8 cellular contexts compared by ENCODE assay signal in the genomic region with DNA sequence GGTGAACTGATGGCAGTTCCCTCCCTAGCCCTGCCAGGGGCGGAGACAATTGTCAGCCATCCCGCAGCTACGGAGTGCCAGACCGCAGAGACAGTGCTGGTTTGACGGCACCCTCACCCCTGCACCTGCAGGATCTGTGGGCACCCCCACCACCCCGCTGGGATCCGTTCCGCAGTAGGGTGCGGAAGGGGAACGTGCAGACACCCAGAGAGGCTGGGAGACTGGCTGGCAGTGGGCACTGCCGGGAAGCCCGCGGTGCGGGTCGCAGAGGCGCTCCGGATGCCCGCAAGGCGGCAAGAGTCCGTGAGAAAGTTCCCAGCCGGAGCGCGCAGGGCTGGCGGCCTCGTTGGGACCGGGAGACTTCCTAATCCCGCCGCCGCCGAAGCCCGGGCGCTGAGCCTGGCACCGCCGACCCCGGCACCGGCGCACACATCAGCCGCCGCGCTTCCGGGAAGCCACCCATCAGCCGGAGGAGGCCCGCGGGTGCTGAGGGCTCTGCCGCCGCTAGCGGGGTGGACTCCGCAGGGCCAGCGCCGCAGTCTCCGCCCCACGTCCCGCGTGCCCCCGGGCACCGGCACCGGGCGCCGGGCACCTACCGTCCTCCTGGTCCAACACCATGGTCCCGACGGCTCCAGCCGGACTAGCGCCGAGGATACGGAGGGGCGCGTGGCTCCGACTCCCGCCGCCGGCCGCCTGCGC. TPM values are rescaled to one million over a fixed set of nuclear protein-coding genes. Genes with fewer than 3 reads are reported as not detected.
DNase-seq lines count a peak whose midpoint lies in the region; ATAC-seq and TF ChIP-seq lines count a peak whose summit lies in the region.

No MANE protein-coding gene starts in this region.

- no peaks in the 10 kb centered on the region for H3K9me3 ChIP-seq in SK-N-SH

- TF ChIP-seq CTCF in SK-N-SH (IDR thresholded peaks at IDR 0.05): no peak
- no peak for TF ChIP-seq CTCF in foreskin keratinocyte (conservative IDR thresholded peaks at IDR 0.05)

- CTCF ChIA-PET in SK-N-SH (lab: Yijun Ruan, JAX): interaction anchor here (0.6 to 29.7 kb wide), 15 partner anchors 11 to 477 kb away, joined by 3 to 604 read pairs (median 3); no protein-coding TSS in a partner anchor

- peak overlapping the region; percentile 27; the same call in 1 of the 2 replicates for H3K4me3 ChIP-seq in GM08714 (ENCODE audit: low read length)
- H3K4me3 ChIP-seq in SK-N-SH (ENCODE audit: low read depth in 2 of 2, low read length in 1 of 2): peak overlapping the region; percentile 47 to 55; a peak in 3 of 4 replicates

- H4K20me1 ChIP-seq in SK-N-SH (ENCODE audit: insufficient read depth): no peaks in the 10 kb centered on the region

- H3K27me3 ChIP-seq in SK-N-SH (ENCODE audit: insufficient read depth) (peaks cover 43% of the 10 kb centered on the region), foreskin keratinocyte (peaks cover 96% of the 10 kb centered on the region)

- POLR2A ChIA-PET in SK-N-SH (lab: Yijun Ruan, JAX): interaction anchor here (0.8 to 2.3 kb wide), 6 partner anchors 16 to 200 kb away, joined by 3 to 10 read pairs (median 4); no protein-coding TSS in a partner anchor

- no peaks in the 10 kb centered on the region for H3K79me2 ChIP-seq in SK-N-SH (ENCODE audit: insufficient read depth)

- H3K36me3 ChIP-seq in SK-N-SH (replicated peaks in 1 of 2; ENCODE audit: control insufficient read depth in 1 of 2, insufficient read depth in 2 of 2, low read length in 1 of 2): no peaks in the 10 kb centered on the region

- no peak for TF ChIP-seq EP300 in SK-N-SH (IDR thresholded peaks at IDR 0.05; ENCODE audit: borderline replicate concordance in 1 of 2, low read depth in 1 of 2, low read length in 1 of 2)

- peak overlapping the region; percentile 75 for H3K4me2 ChIP-seq in SK-N-SH

- ATAC-seq in foreskin keratinocyte (peak; percentile 32), HG02870 (IDR thresholded peaks at IDR 0.05; ENCODE audit: unreplicated experiment) (no peak)

- 10% methylated on average over 18 of the region's 74 CpGs for WGBS in SK-N-SH (ENCODE audit: low lambda C conversion rate)

- intact Hi-C loops in posterior vena cava (cut with DNase I): no loop called here

- TF ChIP-seq RAD21 in SK-N-SH (IDR thresholded peaks at IDR 0.05; ENCODE audit: low read length): no peak

- no peak overlapping the region for H3K9ac ChIP-seq in SK-N-SH

- peak; percentile 82 for DNase-seq in SK-N-SH
- no peak for DNase-seq in foreskin keratinocyte
- DNase-seq in posterior vena cava (ENCODE audit: low spot score): peak; percentile 83
- no peak for DNase-seq in NCI-H2196 (lab: John Stamatoyannopoulos, UW; ENCODE audit: unreplicated experiment)
- DNase-seq in NOMO-1 (lab: John Stamatoyannopoulos, UW; ENCODE audit: unreplicated experiment in 2 of 2): no peak
- no peak for DNase-seq in NCI-H2196 treated with DMSO at 0.1 percent for 48 hours (lab: John Stamatoyannopoulos, UW; ENCODE audit: unreplicated experiment)

- peak overlapping the region in 1 of 2 experiments; percentile 85; a peak in 2 of 4 replicates for H3K27ac ChIP-seq in SK-N-SH (ENCODE audit: low read depth in 2 of 2, low read length in 1 of 2)
- no peak overlapping the region for H3K27ac ChIP-seq in foreskin keratinocyte

- peaks cover 5 to 50% of the 10 kb centered on the region in 2 experiments; a peak in 2 of 4 replicates for H3K4me1 ChIP-seq in SK-N-SH (ENCODE audit: control insufficient read depth in 1 of 2, insufficient read depth in 2 of 2, low read depth in 1 of 2, low read length in 1 of 2)
- H3K4me1 ChIP-seq in foreskin keratinocyte: no peaks in the 10 kb centered on the region

- peaks cover 3% of the 10 kb centered on the region for H3F3A ChIP-seq in SK-N-SH (replicated peaks; ENCODE audit: insufficient read depth)

- 0 out of 2 replicates have a peak overlapping the region, but pooled peaks have one; percentile 56 for H2AFZ ChIP-seq in SK-N-SH (ENCODE audit: low read depth)

- H3K9me2 ChIP-seq in SK-N-SH: no peaks in the 10 kb centered on the region

TF ChIP-seq in SK-N-SH, 30 proteins besides CTCF, POLR2A, EP300 and RAD21:
- TF ChIP-seq, protein P1, sequence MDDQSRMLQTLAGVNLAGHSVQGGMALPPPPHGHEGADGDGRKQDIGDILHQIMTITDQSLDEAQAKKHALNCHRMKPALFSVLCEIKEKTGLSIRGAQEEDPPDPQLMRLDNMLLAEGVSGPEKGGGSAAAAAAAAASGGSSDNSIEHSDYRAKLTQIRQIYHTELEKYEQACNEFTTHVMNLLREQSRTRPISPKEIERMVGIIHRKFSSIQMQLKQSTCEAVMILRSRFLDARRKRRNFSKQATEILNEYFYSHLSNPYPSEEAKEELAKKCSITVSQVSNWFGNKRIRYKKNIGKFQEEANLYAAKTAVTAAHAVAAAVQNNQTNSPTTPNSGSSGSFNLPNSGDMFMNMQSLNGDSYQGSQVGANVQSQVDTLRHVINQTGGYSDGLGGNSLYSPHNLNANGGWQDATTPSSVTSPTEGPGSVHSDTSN (IDR thresholded peaks at IDR 0.05): no peak
- TF ChIP-seq FOSL2 (IDR thresholded peaks at IDR 0.05; ENCODE audit: borderline replicate concordance, low read depth) (no peak), TEAD4 (IDR thresholded peaks at IDR 0.05; ENCODE audit: borderline replicate concordance, insufficient read depth) (no peak), SMC3 (IDR thresholded peaks at IDR 0.05; ENCODE audit: low read depth, low read length) (no peak), MXI1 (IDR thresholded peaks at IDR 0.05; ENCODE audit: low read depth, low read length) (peak; percentile 37; the same call in 1 of the 2 replicates), RCOR1 (IDR thresholded peaks at IDR 0.05; ENCODE audit: low read length) (no peak), TAF1 (IDR thresholded peaks at IDR 0.05; ENCODE audit: borderline replicate concordance, low read depth, low read length) (no peak)
- TF ChIP-seq, protein P2, sequence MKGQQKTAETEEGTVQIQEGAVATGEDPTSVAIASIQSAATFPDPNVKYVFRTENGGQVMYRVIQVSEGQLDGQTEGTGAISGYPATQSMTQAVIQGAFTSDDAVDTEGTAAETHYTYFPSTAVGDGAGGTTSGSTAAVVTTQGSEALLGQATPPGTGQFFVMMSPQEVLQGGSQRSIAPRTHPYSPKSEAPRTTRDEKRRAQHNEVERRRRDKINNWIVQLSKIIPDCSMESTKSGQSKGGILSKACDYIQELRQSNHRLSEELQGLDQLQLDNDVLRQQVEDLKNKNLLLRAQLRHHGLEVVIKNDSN (IDR thresholded peaks at IDR 0.05; ENCODE audit: borderline replicate concordance, low read depth): no peak

RNA-seq across cellular contexts. Expression of a gene that starts 4.3 kb away (rescaled TPM):
- polyA plus RNA-seq in SK-N-SH (2012; rRNA removed): 0.12 and 0.62 TPM in 2 replicates
- polyA plus RNA-seq in SK-N-SH (2012; cell fraction: cytosol; rRNA removed): 0.59 and 0.60 TPM in 2 replicates
- polyA plus RNA-seq in SK-N-SH (2012; cell fraction: nucleus; rRNA removed): 0.35 and 1.3 TPM in 2 replicates
- not detected in 2 replicates for total RNA-seq in foreskin keratinocyte
- not detected in 2 replicates for polyA plus RNA-seq in foreskin keratinocyte
- total RNA-seq in posterior vena cava: under 1 TPM in 1 of 2 donors, not detected in 1; 0.38 TPM

Comparison
In these comparisons a context has a peak if more than half of its experiments do, and no peak if none do; other contexts are left out.
1. DNase-seq: peak in SK-N-SH (single experiment) and posterior vena cava (single experiment); none in foreskin keratinocyte (0 of 2), NCI-H2196 (single experiment), NOMO-1 (0 of 2) and NCI-H2196 treated with DMSO at 0.1 percent for 48 hours (single experiment).